Comparison of ENCODE assay signal across 8 cellular contexts in the genomic region with DNA sequence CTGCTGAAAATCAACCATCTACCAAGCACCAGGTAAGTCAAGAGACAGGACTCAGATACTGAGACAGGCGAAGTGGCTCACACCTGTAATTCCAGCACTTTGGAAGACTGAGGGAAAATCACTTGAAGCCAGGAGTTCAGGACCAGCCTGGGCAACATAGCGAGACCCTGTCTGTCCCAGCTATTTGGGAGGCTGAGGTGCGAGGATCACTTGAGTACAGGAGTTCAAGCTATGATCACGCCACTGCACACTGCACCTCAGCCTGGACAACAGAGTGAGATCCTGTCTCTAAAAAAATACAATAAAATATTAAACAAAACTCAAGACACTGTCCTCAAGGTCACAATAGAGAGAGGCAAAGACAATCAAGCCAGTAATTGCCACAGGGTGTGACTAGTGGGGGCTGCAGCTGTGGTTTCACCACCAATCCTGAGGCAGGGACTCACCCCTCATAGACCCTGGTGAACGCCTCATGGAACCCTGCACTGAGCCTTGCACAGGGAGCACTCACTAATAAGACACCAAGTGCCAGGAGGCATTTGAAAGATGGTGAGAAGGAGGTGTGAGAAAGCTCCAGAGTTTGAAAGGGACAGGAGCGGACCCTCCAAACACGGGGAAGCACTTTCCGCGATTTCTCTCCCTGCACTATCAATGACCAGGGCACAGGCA. TPM values are rescaled to one million over a fixed set of nuclear protein-coding genes. Genes with fewer than 3 reads are reported as not detected.
DNase-seq lines count a peak whose midpoint lies in the region; ATAC-seq and TF ChIP-seq lines count a peak whose summit lies in the region.

No MANE protein-coding gene starts in this region.

- H3K9ac ChIP-seq in PC-3 (ENCODE audit: low read length) (peak overlapping the region; percentile 99), endocrine pancreas (ENCODE audit: control insufficient read depth, insufficient read depth, low read length) (peak overlapping the region; percentile 7)

- peak overlapping the region; percentile 96 for H3K4me2 ChIP-seq in PC-3 (ENCODE audit: low read length)

- intact Hi-C loops in PC-3 (cut with micrococcal nuclease) = no loop called here

- H3K79me2 ChIP-seq in PC-3 (ENCODE audit: low read length) = peaks cover 67% of the 10 kb centered on the region

- TF ChIP-seq CTCF in PC-3 (conservative IDR thresholded peaks at IDR 0.05; ENCODE audit: low read depth, low read length) (no peak), osteocyte (IDR thresholded peaks at IDR 0.05) (no peak), GM13977 (IDR thresholded peaks at IDR 0.05; ENCODE audit: extremely low read depth, insufficient read depth, missing control alignments) (no peak)

- H3K4me1 Mint-ChIP-seq in osteocyte (ENCODE audit: unreplicated experiment) = peaks cover 23% of the 10 kb centered on the region

- ATAC-seq in PC-3 (no peak), HG03108 (IDR thresholded peaks at IDR 0.05; ENCODE audit: unreplicated experiment) (no peak)

- in situ Hi-C loops in GM13977 (cut with MboI; ENCODE audit: low pct_unique_long_range_greater_than_20kb, low sequenced_read_pairs, unreplicated experiment) = no loop called here

- no peak overlapping the region for H2AFZ ChIP-seq in PC-3 (ENCODE audit: low read length)

- H3K4me3 ChIP-seq in GM08714 (ENCODE audit: low read length) (peak overlapping the region; percentile 88), PC-3 (ENCODE audit: low read length) (peak overlapping the region; percentile 95), endocrine pancreas (ENCODE audit: control insufficient read depth, insufficient read depth, low read length) (no peak overlapping the region)

- BruUV-seq in PC-3 (replicated peaks; lab: Mats Ljungman, UMichigan) = no TSS peak

- H3K4me3 Mint-ChIP-seq in osteocyte (ENCODE audit: unreplicated experiment) = peak overlapping the region; percentile 93

- H3K27me3 ChIP-seq in PC-3 (ENCODE audit: low read length) (no peaks in the 10 kb centered on the region), endocrine pancreas (ENCODE audit: control insufficient read depth, insufficient read depth, low read length) (no peaks in the 10 kb centered on the region)

- peaks cover 54% of the 10 kb centered on the region for H4K20me1 ChIP-seq in PC-3 (ENCODE audit: low read length)

- H3K4me1 ChIP-seq in PC-3 (ENCODE audit: insufficient read depth, low read length) (peaks cover 26% of the 10 kb centered on the region), endocrine pancreas (ENCODE audit: control insufficient read depth, insufficient read depth, low read length) (no peaks in the 10 kb centered on the region)

- H3K36me3 Mint-ChIP-seq in osteocyte (ENCODE audit: unreplicated experiment) = peaks cover 30% of the 10 kb centered on the region

- H3K9me3 Mint-ChIP-seq in osteocyte (ENCODE audit: unreplicated experiment) = no peaks in the 10 kb centered on the region

- no peaks in the 10 kb centered on the region for H3K9me2 ChIP-seq in PC-3 (replicated peaks; ENCODE audit: low read length)

- no peaks in the 10 kb centered on the region for H3F3A ChIP-seq in PC-3 (ENCODE audit: low read length, unreplicated experiment)

- H3K36me3 ChIP-seq in PC-3 (ENCODE audit: low read depth, low read length) (peaks cover 55% of the 10 kb centered on the region), endocrine pancreas (ENCODE audit: control insufficient read depth, insufficient read depth, low read length) (peaks cover 19% of the 10 kb centered on the region)

- no peaks in the 10 kb centered on the region for H3K27me3 Mint-ChIP-seq in osteocyte (ENCODE audit: unreplicated experiment)

- H3K27ac Mint-ChIP-seq in osteocyte (ENCODE audit: unreplicated experiment) = peak overlapping the region; percentile 93

- POLR2A ChIA-PET in PC-3 (lab: Charles Lee; ENCODE audit: unreplicated experiment) = no interaction called here

- no peak overlapping the region for H3K27ac ChIP-seq in PC-3 (ENCODE audit: low read length)

- CTCF ChIA-PET in PC-3 (lab: Charles Lee) = interaction anchor here (0.5 to 0.9 kb wide), 2 partner anchors 14 to 39 kb away, joined by 3 to 4 read pairs; a partner anchor contains a TSS

- DNase-seq in PC-3 = no peak
- no peak for DNase-seq in osteocyte (ENCODE audit: extremely low spot score, unreplicated experiment)
- no peak for DNase-seq in DMS114 treated with DMSO at 0.1 percent for 48 hours (lab: John Stamatoyannopoulos, UW; ENCODE audit: unreplicated experiment)
- no peak for DNase-seq in SKM-1 treated with dmso at 0.1 percent for 144 hours (lab: John Stamatoyannopoulos, UW; ENCODE audit: unreplicated experiment)
- no peak for DNase-seq in GM13977 (ENCODE audit: low spot score)

- H3K9me3 ChIP-seq in PC-3 (ENCODE audit: low read length) (no peaks in the 10 kb centered on the region), endocrine pancreas (ENCODE audit: control insufficient read depth, low read length) (no peaks in the 10 kb centered on the region)

RNA-seq across cellular contexts. Expression of a gene that starts 1.7 kb away (rescaled TPM):
- total RNA-seq in PC-3 (2014; rRNA removed) (52.0 and 62.0 TPM in 2 replicates), osteocyte (29.6 and 30.9 TPM in 2 replicates)

RNA-seq across cellular contexts. Expression of a gene that starts 39.2 kb away (rescaled TPM):
- total RNA-seq in PC-3 (2014; rRNA removed) (28.0 and 30.4 TPM in 2 replicates), osteocyte (36.8 and 37.1 TPM in 2 replicates)
